ENCODE assay signal across 12 cellular contexts in the genomic region with DNA sequence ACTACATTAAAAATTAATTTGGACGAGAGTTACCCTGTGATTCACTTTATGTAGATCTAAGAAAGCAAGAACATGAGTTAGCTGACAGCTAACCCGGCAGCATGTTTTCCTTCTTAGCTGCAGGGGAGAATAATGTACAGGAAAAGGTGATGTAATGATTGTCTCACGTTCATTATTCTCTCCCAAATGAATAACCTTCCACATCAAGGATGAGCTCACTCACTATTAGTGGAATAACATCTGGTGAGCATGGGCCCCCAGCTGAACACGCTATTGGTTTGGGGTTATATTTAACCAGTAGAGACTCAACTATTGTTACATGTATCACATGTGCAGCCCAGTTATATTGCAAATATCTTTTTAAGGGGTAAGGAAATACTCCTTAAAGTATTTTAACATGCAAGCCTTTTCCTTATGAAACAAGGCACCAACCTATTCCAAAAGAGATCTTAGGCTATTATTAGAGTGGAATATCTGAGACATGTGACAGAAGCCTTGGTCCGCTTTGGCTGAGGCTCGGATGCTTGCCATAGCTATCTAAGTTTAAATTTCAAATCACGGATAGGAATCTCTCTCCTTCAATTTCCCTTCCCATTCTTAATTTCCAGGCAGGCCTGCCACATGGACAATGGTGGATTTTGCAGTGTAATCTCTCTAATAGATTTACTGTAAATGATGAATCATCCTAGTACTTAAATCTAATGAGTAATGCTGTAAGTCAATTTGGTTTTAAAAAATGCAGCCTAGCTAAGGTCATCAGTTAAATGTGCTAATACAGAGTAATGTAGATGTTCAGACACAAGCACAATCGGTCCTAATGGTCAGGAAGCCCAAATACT.
DNase-seq lines count a peak whose midpoint lies in the region; ATAC-seq and TF ChIP-seq lines count a peak whose summit lies in the region.
"Had no signal": no experiment of that assay in that cellular context is flagged by ENCODE, and none has a peak within 500 bp of the region (broad histone marks: within the 10 kb centered on the region; RNA-seq: fewer than 3 reads in every experiment).

No MANE protein-coding gene starts in this region.

- H3K4me3 Mint-ChIP-seq in activated T-helper 2 cell treated with anti-CD3 and anti-CD28 coated beads, Interferon-gamma antibody, Interleukin-2, Interleukin-4, amounts not matched to agents 10 μg/mL and 5 μg/mL and 100 μg/mL, durations not matched to agents 14 hours and 24 hours and 36 hours (ENCODE audit: low read depth) = no peak overlapping the region
- H3K4me3 Mint-ChIP-seq: central memory CD8-positive, alpha-beta T cell had no signal

- peak; percentile 65 for DNase-seq in GM04503 (ENCODE audit: low read depth)
- peak; percentile 50 for DNase-seq in RWPE1 (ENCODE audit: low spot score)
- peak; percentile 78 for DNase-seq in fibroblast of villous mesenchyme (ENCODE audit: low read depth)
- DNase-seq in gastrocnemius medialis = no peak
- DNase-seq in SK-N-DZ (ENCODE audit: low spot score) = no peak
- no peak for DNase-seq in CD1c-positive myeloid dendritic cell (ENCODE audit: extremely low spot score)
- DNase-seq in activated T-helper 2 cell treated with anti-CD3 and anti-CD28 coated beads, Interferon-gamma antibody, Interleukin-2, Interleukin-4, amounts not matched to agents 10 μg/mL and 5 μg/mL and 100 μg/mL, durations not matched to agents 14 hours and 24 hours and 36 hours (ENCODE audit: low spot score) = no peak
- no peak for DNase-seq in stimulated activated CD4-positive, alpha-beta T cell treated with anti-CD3 and anti-CD28 coated beads, Interleukin-4, amount 100 ng/mL, for 1 hour
- DNase-seq: NCI-H1092; spleen; stimulated activated naive CD4-positive, alpha-beta T cell had no signal

- H3K27ac Mint-ChIP-seq in activated T-helper 2 cell treated with anti-CD3 and anti-CD28 coated beads, Interferon-gamma antibody, Interleukin-2, Interleukin-4, amounts not matched to agents 10 μg/mL and 5 μg/mL and 100 μg/mL, durations not matched to agents 14 hours and 24 hours and 36 hours = no peak overlapping the region

- TF ChIP-seq CTCF in RWPE1 (conservative IDR thresholded peaks at IDR 0.05; ENCODE audit: low read depth) (no peak), fibroblast of villous mesenchyme (IDR thresholded peaks at IDR 0.05; ENCODE audit: insufficient read depth, low read depth, low read length) (no peak), gastrocnemius medialis (IDR thresholded peaks at IDR 0.05 in 4 of 5, conservative IDR thresholded peaks at IDR 0.05 in 1 of 5) (no peak)

- no peaks in the 10 kb centered on the region for H3K27me3 ChIP-seq in gastrocnemius medialis
- H3K27me3 ChIP-seq: spleen had no signal

- peak; percentile 75 to 84 for ATAC-seq in gastrocnemius medialis

- CTCF ChIA-PET in RWPE1 (lab: Yijun Ruan, JAX) = no interaction called here

- peaks cover 5% of the 10 kb centered on the region for H3K27me3 Mint-ChIP-seq in activated T-helper 2 cell treated with anti-CD3 and anti-CD28 coated beads, Interferon-gamma antibody, Interleukin-2, Interleukin-4, amounts not matched to agents 10 μg/mL and 5 μg/mL and 100 μg/mL, durations not matched to agents 14 hours and 24 hours and 36 hours (ENCODE audit: low read depth)

- H3K9me3 Mint-ChIP-seq in activated T-helper 2 cell treated with anti-CD3 and anti-CD28 coated beads, Interferon-gamma antibody, Interleukin-2, Interleukin-4, amounts not matched to agents 10 μg/mL and 5 μg/mL and 100 μg/mL, durations not matched to agents 14 hours and 24 hours and 36 hours = no peaks in the 10 kb centered on the region
- H3K9me3 Mint-ChIP-seq: central memory CD8-positive, alpha-beta T cell had no signal

- intact Hi-C loops in gastrocnemius medialis (cut with DNase I; ENCODE audit: low total_unique reads) = no loop called here
- intact Hi-C loops in activated T-helper 2 cell treated with anti-CD3 and anti-CD28 coated beads, Interferon-gamma antibody, Interleukin-2, Interleukin-4, amounts not matched to agents 10 μg/mL and 5 μg/mL and 100 μg/mL, durations not matched to agents 14 hours and 24 hours and 36 hours (cut with micrococcal nuclease) = no loop called here

- H3K4me1 ChIP-seq in gastrocnemius medialis = peaks cover 17 to 20% of the 10 kb centered on the region in 2 donors
- H3K4me1 ChIP-seq: spleen had no signal

- no peak overlapping the region for H3K27ac ChIP-seq in RWPE1
- peak overlapping the region; percentile 47 to 66 (median 58) for H3K27ac ChIP-seq in gastrocnemius medialis
- H3K27ac ChIP-seq: spleen had no signal

- TF ChIP-seq POLR2A in gastrocnemius medialis (IDR thresholded peaks at IDR 0.05) = no peak

- POLR2A ChIA-PET in RWPE1 (lab: Yijun Ruan, JAX; ENCODE audit: low non-redundant PET) = no interaction called here

- no peaks in the 10 kb centered on the region for H3K4me1 Mint-ChIP-seq in activated T-helper 2 cell treated with anti-CD3 and anti-CD28 coated beads, Interferon-gamma antibody, Interleukin-2, Interleukin-4, amounts not matched to agents 10 μg/mL and 5 μg/mL and 100 μg/mL, durations not matched to agents 14 hours and 24 hours and 36 hours (ENCODE audit: low read depth)
- H3K4me1 Mint-ChIP-seq: central memory CD8-positive, alpha-beta T cell had no signal

- H3K4me3 ChIP-seq in fibroblast of villous mesenchyme (ENCODE audit: low read depth, low read length) (no peak overlapping the region), gastrocnemius medialis (peak overlapping the region in 1 of 4 donors; percentile 9)
- H3K4me3 ChIP-seq: spleen had no signal

- H3K36me3 ChIP-seq in gastrocnemius medialis = no peaks in the 10 kb centered on the region
- H3K36me3 ChIP-seq: spleen had no signal

- in situ Hi-C loops in gastrocnemius medialis (cut with MboI; ENCODE audit: low sequenced_read_pairs in 4 of 4) = no loop called here

- no peaks in the 10 kb centered on the region for H3K36me3 Mint-ChIP-seq in activated T-helper 2 cell treated with anti-CD3 and anti-CD28 coated beads, Interferon-gamma antibody, Interleukin-2, Interleukin-4, amounts not matched to agents 10 μg/mL and 5 μg/mL and 100 μg/mL, durations not matched to agents 14 hours and 24 hours and 36 hours (ENCODE audit: low read depth)

- H3K9me3 ChIP-seq in gastrocnemius medialis = no peaks in the 10 kb centered on the region
- H3K9me3 ChIP-seq: spleen had no signal

Comparison
In these comparisons a context has a peak if more than half of its experiments do, and no peak if none do; other contexts are left out.
1. DNase-seq: peak in GM04503 (single experiment), RWPE1 (single experiment) and fibroblast of villous mesenchyme (single experiment); none in gastrocnemius medialis (0 of 2), SK-N-DZ (single experiment), CD1c-positive myeloid dendritic cell (single experiment), activated T-helper 2 cell treated with anti-CD3 and anti-CD28 coated beads, Interferon-gamma antibody, Interleukin-2, Interleukin-4, amounts not matched to agents 10 μg/mL and 5 μg/mL and 100 μg/mL, durations not matched to agents 14 hours and 24 hours and 36 hours (single experiment) and stimulated activated CD4-positive, alpha-beta T cell treated with anti-CD3 and anti-CD28 coated beads, Interleukin-4, amount 100 ng/mL, for 1 hour (single experiment).